Comparison of ENCODE assay signal across 18 cellular contexts in genomic region chr5:103867857-103868598, GRCh38.
A peak's percentile ranks its signal among the peaks of the same experiment; 100 is the strongest.
DNase-seq lines count a peak whose midpoint lies in the region; ATAC-seq and TF ChIP-seq lines count a peak whose summit lies in the region.
"Had no signal": no experiment of that assay in that cellular context is flagged by ENCODE, and none has a peak within 500 bp of the region (broad histone marks: within the 10 kb centered on the region; RNA-seq: fewer than 3 reads in every experiment).

No MANE protein-coding gene starts in this region.

- H2AFZ ChIP-seq in mammary epithelial cell (ENCODE audit: low read depth, low read length), result no peak overlapping the region
- H2AFZ ChIP-seq: hepatocyte had no signal

- no peak for TF ChIP-seq CTCF in mammary epithelial cell (conservative IDR thresholded peaks at IDR 0.05 in 1 of 2, IDR thresholded peaks at IDR 0.05 in 1 of 2; ENCODE audit: extremely low read depth in 1 of 2, insufficient read depth in 1 of 2, low read depth in 1 of 2, low read length in 2 of 2)
- TF ChIP-seq CTCF in breast epithelium (IDR thresholded peaks at IDR 0.05), result no peak
- no peak for TF ChIP-seq CTCF in fibroblast of villous mesenchyme (IDR thresholded peaks at IDR 0.05; ENCODE audit: insufficient read depth, low read depth, low read length)
- no peak for TF ChIP-seq CTCF in prostate gland (IDR thresholded peaks at IDR 0.05)

- H3K9me3 ChIP-seq in mammary epithelial cell (replicated peaks; ENCODE audit: insufficient read depth, low read length) (no peaks in the 10 kb centered on the region), breast epithelium (no peaks in the 10 kb centered on the region), prostate gland (no peaks in the 10 kb centered on the region)
- H3K9me3 ChIP-seq: ascending aorta, ovary, spleen had no signal

- H4K20me1 ChIP-seq in mammary epithelial cell (ENCODE audit: insufficient read depth, low read length), result no peaks in the 10 kb centered on the region

- H3K27me3 ChIP-seq in mammary epithelial cell (ENCODE audit: insufficient read depth, low read length) (no peaks in the 10 kb centered on the region), breast epithelium (no peaks in the 10 kb centered on the region), prostate gland (replicated peaks; ENCODE audit: insufficient read depth) (no peaks in the 10 kb centered on the region)
- H3K27me3 ChIP-seq: ascending aorta, hepatocyte, ovary, spleen had no signal

- dilution Hi-C loops in mammary epithelial cell (cut with HindIII; ENCODE audit: low sequenced_read_pairs), result no loop called here

- intact Hi-C loops in mammary epithelial cell (cut with micrococcal nuclease) (no loop called here), breast epithelium (cut with DNase I; ENCODE audit: low total_unique reads) (no loop called here), prostate gland (cut with DNase I) (no loop called here)

- no peaks in the 10 kb centered on the region for H3K79me2 ChIP-seq in mammary epithelial cell (ENCODE audit: insufficient read depth, low read length)
- H3K79me2 ChIP-seq: hepatocyte had no signal

- no peak overlapping the region for H3K27ac ChIP-seq in mammary epithelial cell (ENCODE audit: insufficient read depth, low read depth, low read length)
- no peak overlapping the region for H3K27ac ChIP-seq in breast epithelium
- no peak overlapping the region for H3K27ac ChIP-seq in prostate gland
- H3K27ac ChIP-seq: ascending aorta, hepatocyte, ovary, spleen had no signal

- in situ Hi-C loops in mammary epithelial cell (cut with MboI; ENCODE audit: low sequenced_read_pairs in 2 of 2), result no loop called here

- H3K9ac ChIP-seq in mammary epithelial cell (ENCODE audit: insufficient read depth, low read length), result no peak overlapping the region

- no peaks in the 10 kb centered on the region for H3K4me1 ChIP-seq in mammary epithelial cell (ENCODE audit: insufficient read depth, low read length)
- no peaks in the 10 kb centered on the region for H3K4me1 ChIP-seq in breast epithelium
- no peaks in the 10 kb centered on the region for H3K4me1 ChIP-seq in prostate gland (replicated peaks)
- H3K4me1 ChIP-seq: ascending aorta, spleen had no signal

- ATAC-seq in HG02759 (IDR thresholded peaks at IDR 0.05; ENCODE audit: unreplicated experiment), result no peak

- H3K4me3 ChIP-seq in mammary epithelial cell (replicated peaks in 1 of 3; ENCODE audit: insufficient read depth in 1 of 3, low read depth in 2 of 3, low read length in 3 of 3) (no peak overlapping the region), breast epithelium (no peak overlapping the region), fibroblast of villous mesenchyme (ENCODE audit: low read depth, low read length) (no peak overlapping the region), prostate gland (no peak overlapping the region)
- H3K4me3 ChIP-seq: ascending aorta, hepatocyte, ovary, spleen had no signal

- no peak overlapping the region for H3K4me2 ChIP-seq in mammary epithelial cell (ENCODE audit: insufficient read depth, low read depth, low read length)
- H3K4me2 ChIP-seq: hepatocyte had no signal

- WGBS in mammary epithelial cell (ENCODE audit: low coverage, missing lambda C conversion rate), result 56% methylated on average over 5 of the region's 5 CpGs
- 39% methylated on average over 5 of the region's 5 CpGs for WGBS in prostate gland

- DNase-seq in mammary epithelial cell, result peak; percentile 71
- no peak for DNase-seq in breast epithelium (ENCODE audit: low spot score in 2 of 2)
- DNase-seq in RKO (ENCODE audit: low spot score), result peak; percentile 3
- peak; percentile 62 for DNase-seq in fibroblast of villous mesenchyme (ENCODE audit: low read depth)
- no peak for DNase-seq in prostate gland (ENCODE audit: low spot score)
- no peak for DNase-seq in NCI-H510A (lab: John Stamatoyannopoulos, UW)
- no peak for DNase-seq in dermis blood vessel endothelial cell
- DNase-seq: activated CD4-positive, alpha-beta memory T cell treated with anti-CD3 and anti-CD28 coated beads, Interleukin-2, amount 10 ng/mL, durations not matched to agents 7 days and 5 days; activated CD4-positive, CD25-positive, alpha-beta regulatory T cell; activated naive CD4-positive, alpha-beta T cell treated with anti-CD3 and anti-CD28 coated beads, Interleukin-2, amount 10 ng/mL, durations not matched to agents 7 days and 5 days; MM.1S; NCI-H1694 treated with DMSO at 0.1 percent for 48 hours; NCI-H226; ovary; spleen had no signal

- CTCF ChIA-PET in mammary epithelial cell (lab: Charles Lee; ENCODE audit: low non-redundant PET), result no interaction called here

- BruUV-seq in mammary epithelial cell (replicated peaks; lab: Mats Ljungman, UMichigan), result no TSS peak

- H3K36me3 ChIP-seq in mammary epithelial cell (ENCODE audit: insufficient read depth, low read length), result no peaks in the 10 kb centered on the region
- H3K36me3 ChIP-seq in breast epithelium, result no peaks in the 10 kb centered on the region
- no peaks in the 10 kb centered on the region for H3K36me3 ChIP-seq in prostate gland
- H3K36me3 ChIP-seq: ascending aorta, ovary, spleen had no signal

- TF ChIP-seq POLR2A in breast epithelium (IDR thresholded peaks at IDR 0.05), result no peak
- TF ChIP-seq POLR2A in prostate gland (IDR thresholded peaks at IDR 0.05), result no peak

Comparison
In these comparisons a context has a peak if more than half of its experiments do, and no peak if none do; other contexts are left out.
1. DNase-seq: peak in mammary epithelial cell (single experiment), RKO (single experiment) and fibroblast of villous mesenchyme (single experiment); none in breast epithelium (0 of 2), prostate gland (single experiment), NCI-H510A (single experiment) and dermis blood vessel endothelial cell (single experiment).